Comparison of ENCODE assay signal across 8 cellular contexts in genomic region chr3:15796771-15797599, GRCh38. TPM values are rescaled to one million over a fixed set of nuclear protein-coding genes. Genes with fewer than 3 reads are reported as not detected.
A peak's percentile ranks its signal among the peaks of the same experiment; 100 is the strongest.
DNase-seq lines count a peak whose midpoint lies in the region; ATAC-seq and TF ChIP-seq lines count a peak whose summit lies in the region.

No MANE protein-coding gene starts in this region.

- peaks cover 17% of the 10 kb centered on the region for H3K36me3 Mint-ChIP-seq in activated naive CD8-positive, alpha-beta T cell treated with anti-CD3 and anti-CD28 coated beads, Interleukin-2, amount 10 ng/mL, durations not matched to agents 7 days and 5 days
- H3K36me3 Mint-ChIP-seq in osteocyte (ENCODE audit: unreplicated experiment), result peaks cover 18% of the 10 kb centered on the region

- no peaks in the 10 kb centered on the region for H4K20me1 ChIP-seq in MM.1S (ENCODE audit: insufficient read depth, low read length)

- H3K4me3 ChIP-seq in MM.1S (ENCODE audit: low read length), result peak overlapping the region; percentile 75

- H3K4me1 Mint-ChIP-seq in activated naive CD8-positive, alpha-beta T cell treated with anti-CD3 and anti-CD28 coated beads, Interleukin-2, amount 10 ng/mL, durations not matched to agents 7 days and 5 days, result peaks cover 59% of the 10 kb centered on the region
- peaks cover 35% of the 10 kb centered on the region for H3K4me1 Mint-ChIP-seq in osteocyte (ENCODE audit: unreplicated experiment)

- H3F3A ChIP-seq in MM.1S (ENCODE audit: insufficient read depth, low read length), result peaks cover 57% of the 10 kb centered on the region

- H2AFZ ChIP-seq in MM.1S (ENCODE audit: low read length), result no peak overlapping the region

- TF ChIP-seq CTCF in MM.1S (IDR thresholded peaks at IDR 0.05; ENCODE audit: low read length) (no peak), osteocyte (IDR thresholded peaks at IDR 0.05) (no peak)

- peaks cover 48% of the 10 kb centered on the region for H3K4me1 ChIP-seq in MM.1S (ENCODE audit: low read length)

- no peaks in the 10 kb centered on the region for H3K27me3 ChIP-seq in MM.1S (replicated peaks; ENCODE audit: insufficient read depth, low read length)

- DNase-seq in MM.1S, result peak; percentile 38
- no peak for DNase-seq in activated naive CD8-positive, alpha-beta T cell treated with anti-CD3 and anti-CD28 coated beads, Interleukin-2, amount 10 ng/mL, durations not matched to agents 7 days and 5 days
- peak; percentile 72 for DNase-seq in globus pallidus (ENCODE audit: low spot score)
- no peak for DNase-seq in osteocyte (ENCODE audit: extremely low spot score, unreplicated experiment)
- no peak for DNase-seq in NCI-H187 treated with DMSO at 0.1 percent for 48 hours (lab: John Stamatoyannopoulos, UW)
- no peak for DNase-seq in NK-92 (lab: John Stamatoyannopoulos, UW; ENCODE audit: unreplicated experiment)

- no peaks in the 10 kb centered on the region for H3K36me3 ChIP-seq in MM.1S (replicated peaks; ENCODE audit: insufficient read depth, low read length)

- peaks cover 97% of the 10 kb centered on the region for H3K79me2 ChIP-seq in MM.1S (ENCODE audit: low read length)

- H3K9me3 Mint-ChIP-seq in activated naive CD8-positive, alpha-beta T cell treated with anti-CD3 and anti-CD28 coated beads, Interleukin-2, amount 10 ng/mL, durations not matched to agents 7 days and 5 days, result no peaks in the 10 kb centered on the region
- no peaks in the 10 kb centered on the region for H3K9me3 Mint-ChIP-seq in osteocyte (ENCODE audit: unreplicated experiment)

- ATAC-seq in GM18511 (IDR thresholded peaks at IDR 0.05; ENCODE audit: unreplicated experiment) (peak; percentile 44), HG03039 (IDR thresholded peaks at IDR 0.05; ENCODE audit: unreplicated experiment) (no peak)
- no peak for ATAC-seq in activated naive CD8-positive, alpha-beta T cell treated with anti-CD3 and anti-CD28 coated beads, Interleukin-2, amount 10 ng/mL, durations not matched to agents 7 days and 5 days (ENCODE audit: low read depth)

- peak overlapping the region; percentile 51 for H3K4me2 ChIP-seq in MM.1S (ENCODE audit: low read depth, low read length)

- H3K27me3 Mint-ChIP-seq in activated naive CD8-positive, alpha-beta T cell treated with anti-CD3 and anti-CD28 coated beads, Interleukin-2, amount 10 ng/mL, durations not matched to agents 7 days and 5 days, result no peaks in the 10 kb centered on the region
- no peaks in the 10 kb centered on the region for H3K27me3 Mint-ChIP-seq in osteocyte (ENCODE audit: unreplicated experiment)

- H3K27ac ChIP-seq in MM.1S (ENCODE audit: low read length), result peak overlapping the region; percentile 87

- H3K9ac ChIP-seq in MM.1S (ENCODE audit: low read length), result peak overlapping the region; percentile 92

- H3K9me3 ChIP-seq in MM.1S (replicated peaks; ENCODE audit: insufficient read depth, low read length), result no peaks in the 10 kb centered on the region

- H3K9me2 ChIP-seq in MM.1S (replicated peaks; ENCODE audit: insufficient read depth, low read length), result no peaks in the 10 kb centered on the region

- POLR2A ChIA-PET in activated naive CD8-positive, alpha-beta T cell treated with anti-CD3 and anti-CD28 coated beads, Interleukin-2, amount 10 ng/mL, durations not matched to agents 7 days and 5 days (lab: Charles Lee), result interaction anchor here (0.6 to 0.9 kb wide), 3 partner anchors 87 to 161 kb away, joined by 3 to 4 read pairs (median 3); no protein-coding TSS in a partner anchor

- peak overlapping the region; percentile 72 for H3K4me3 Mint-ChIP-seq in activated naive CD8-positive, alpha-beta T cell treated with anti-CD3 and anti-CD28 coated beads, Interleukin-2, amount 10 ng/mL, durations not matched to agents 7 days and 5 days
- peak overlapping the region; percentile 93 for H3K4me3 Mint-ChIP-seq in osteocyte (ENCODE audit: unreplicated experiment)

- H3K27ac Mint-ChIP-seq in activated naive CD8-positive, alpha-beta T cell treated with anti-CD3 and anti-CD28 coated beads, Interleukin-2, amount 10 ng/mL, durations not matched to agents 7 days and 5 days, result peak overlapping the region; percentile 80
- peak overlapping the region; percentile 99 for H3K27ac Mint-ChIP-seq in osteocyte (ENCODE audit: unreplicated experiment)

RNA-seq across cellular contexts. Expression of gene ANKRD28, which starts 0.8 kb away (rescaled TPM):
- 10 to 100 TPM; 30.3 to 33.1 TPM for total RNA-seq in activated naive CD8-positive, alpha-beta T cell treated with anti-CD3 and anti-CD28 coated beads, Interleukin-2, amount 10 ng/mL, durations not matched to agents 7 days and 5 days
- 151 and 160 TPM in 2 replicates for total RNA-seq in osteocyte

Comparison
In these comparisons a context has a peak if more than half of its experiments do, and no peak if none do; other contexts are left out.
1. DNase-seq: peak in MM.1S (single experiment) and globus pallidus (single experiment); none in activated naive CD8-positive, alpha-beta T cell treated with anti-CD3 and anti-CD28 coated beads, Interleukin-2, amount 10 ng/mL, durations not matched to agents 7 days and 5 days (single experiment), osteocyte (single experiment), NCI-H187 treated with DMSO at 0.1 percent for 48 hours (single experiment) and NK-92 (single experiment).